In the genomic region with DNA sequence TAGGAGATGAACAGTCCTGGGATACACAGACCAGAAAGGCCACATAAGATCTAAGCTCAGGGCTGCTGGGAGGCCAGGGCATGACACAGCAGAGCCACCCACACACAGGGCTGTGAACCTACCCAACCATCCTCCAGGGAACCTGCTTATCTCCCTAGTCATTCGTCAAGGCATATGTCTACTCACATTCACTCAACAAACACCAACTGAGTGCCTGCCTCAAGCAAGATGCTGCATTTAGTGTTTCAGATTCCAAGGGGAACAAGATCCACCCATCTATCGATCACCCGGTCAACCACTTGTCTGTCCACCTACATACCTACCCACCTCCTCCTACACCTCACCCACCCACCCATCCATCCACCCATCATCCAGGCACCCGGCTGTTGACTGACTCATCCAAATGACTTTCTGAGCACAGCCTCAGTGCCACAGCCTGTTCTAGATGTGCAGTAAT, we compare ENCODE assay signal across 12 cellular contexts. TPM values are rescaled to one million over a fixed set of nuclear protein-coding genes. Genes with fewer than 3 reads are reported as not detected.
DNase-seq lines count a peak whose midpoint lies in the region; ATAC-seq and TF ChIP-seq lines count a peak whose summit lies in the region.
"Had no signal": no experiment of that assay in that cellular context is flagged by ENCODE, and none has a peak within 500 bp of the region (broad histone marks: within the 10 kb centered on the region; RNA-seq: fewer than 3 reads in every experiment).

No MANE protein-coding gene starts in this region.

- H3K4me1 ChIP-seq in HAP-1: peaks cover 13% of the 10 kb centered on the region

- H3K4me3 Mint-ChIP-seq in activated CD4-positive, alpha-beta T cell treated with anti-CD3 and anti-CD28 coated beads, Interleukin-2, amount 10 ng/mL, durations not matched to agents 7 days and 5 days: peak overlapping the region; percentile 92

- H3K9me3 Mint-ChIP-seq in activated CD4-positive, alpha-beta T cell treated with anti-CD3 and anti-CD28 coated beads, Interleukin-2, amount 10 ng/mL, durations not matched to agents 7 days and 5 days: no peaks in the 10 kb centered on the region

- peaks cover 13% of the 10 kb centered on the region for H3K36me3 ChIP-seq in HAP-1 (replicated peaks)

- H3K36me3 Mint-ChIP-seq in activated CD4-positive, alpha-beta T cell treated with anti-CD3 and anti-CD28 coated beads, Interleukin-2, amount 10 ng/mL, durations not matched to agents 7 days and 5 days (ENCODE audit: low read depth): peaks cover 50% of the 10 kb centered on the region

- peaks cover 70% of the 10 kb centered on the region for H3K4me1 Mint-ChIP-seq in activated CD4-positive, alpha-beta T cell treated with anti-CD3 and anti-CD28 coated beads, Interleukin-2, amount 10 ng/mL, durations not matched to agents 7 days and 5 days

- H3K27ac ChIP-seq in AG04450 (ENCODE audit: low read depth, low read length): peak overlapping the region; percentile 2
- H3K27ac ChIP-seq: suprapubic skin had no signal

- peaks cover 4% of the 10 kb centered on the region for H3K27me3 Mint-ChIP-seq in activated CD4-positive, alpha-beta T cell treated with anti-CD3 and anti-CD28 coated beads, Interleukin-2, amount 10 ng/mL, durations not matched to agents 7 days and 5 days

- H3K27me3 ChIP-seq in AG04450 (ENCODE audit: control insufficient read depth, insufficient read depth, low read length) (no peaks in the 10 kb centered on the region), HAP-1 (ENCODE audit: low read depth) (no peaks in the 10 kb centered on the region)
- H3K27me3 ChIP-seq: suprapubic skin had no signal

- H3K4me3 ChIP-seq in AG04450 (ENCODE audit: low read depth, low read length) (peak overlapping the region; percentile 96; the same call in 1 of the 2 replicates), HAP-1 (peak overlapping the region; percentile 70; the same call in 1 of the 2 replicates), fibroblast of mammary gland (ENCODE audit: control insufficient read depth, low read depth, low read length) (peak overlapping the region; percentile 92)

- peak overlapping the region; percentile 71 for H3K27ac Mint-ChIP-seq in activated CD4-positive, alpha-beta T cell treated with anti-CD3 and anti-CD28 coated beads, Interleukin-2, amount 10 ng/mL, durations not matched to agents 7 days and 5 days

- POLR2A ChIA-PET in AG04450 (lab: Yijun Ruan, JAX): no interaction called here
- POLR2A ChIA-PET in activated CD4-positive, alpha-beta T cell treated with anti-CD3 and anti-CD28 coated beads, Interleukin-2, amount 10 ng/mL, durations not matched to agents 7 days and 5 days (lab: Charles Lee): no interaction called here

- CTCF ChIA-PET in AG04450 (lab: Charles Lee): interaction anchor here (1.0 to 1.4 kb wide), 2 partner anchors 8 to 100 kb away, joined by 3 read pairs; no protein-coding TSS in a partner anchor
- CTCF ChIA-PET in activated CD4-positive, alpha-beta T cell treated with anti-CD3 and anti-CD28 coated beads, Interleukin-2, amount 10 ng/mL, durations not matched to agents 7 days and 5 days (lab: Charles Lee): interaction anchor here (1.0 to 1.2 kb wide), 3 partner anchors 12 to 99 kb away, joined by 3 to 4 read pairs (median 3); no protein-coding TSS in a partner anchor

- no peak for DNase-seq in AG04450 (ENCODE audit: low read depth, low spot score)
- no peak for DNase-seq in HAP-1 (ENCODE audit: low spot score in 2 of 2)
- no peak for DNase-seq in activated CD4-positive, alpha-beta T cell treated with anti-CD3 and anti-CD28 coated beads, Interleukin-2, amount 10 ng/mL, durations not matched to agents 7 days and 5 days
- DNase-seq in fibroblast of mammary gland (ENCODE audit: low read depth): peak; percentile 62
- DNase-seq in NCI-H526 treated with DMSO at 0.1 percent for 48 hours (lab: John Stamatoyannopoulos, UW): no peak
- no peak for DNase-seq in NCI-H526 (lab: John Stamatoyannopoulos, UW)
- DNase-seq: dermis blood vessel endothelial cell, NCI-H187 had no signal

- ATAC-seq in HG02870 (IDR thresholded peaks at IDR 0.05; ENCODE audit: unreplicated experiment) (no peak), GM19324 (IDR thresholded peaks at IDR 0.05; ENCODE audit: low FRiP score, unreplicated experiment) (no peak)

- H3K9me3 ChIP-seq in AG04450 (ENCODE audit: control insufficient read depth, insufficient read depth, low read length) (no peaks in the 10 kb centered on the region; the same call in 1 of the 2 replicates), HAP-1 (no peaks in the 10 kb centered on the region)
- H3K9me3 ChIP-seq: suprapubic skin had no signal

- in situ Hi-C loops in HAP-1 (cut with MboI; ENCODE audit: low sequenced_read_pairs): no loop called here

- no peak for TF ChIP-seq CTCF in AG04450 (IDR thresholded peaks at IDR 0.05; ENCODE audit: low read depth, low read length)
- no peak for TF ChIP-seq CTCF in fibroblast of mammary gland (conservative IDR thresholded peaks at IDR 0.05; ENCODE audit: control insufficient read depth, insufficient read depth, low read depth, low read length)

RNA-seq across cellular contexts. Expression of a gene that starts 1.9 kb away (rescaled TPM):
- 25.3 and 30.9 TPM in 2 replicates for polyA plus RNA-seq in AG04450 (2011; rRNA removed)
- polyA minus RNA-seq in AG04450 (2011; rRNA and poly(A)+ RNA removed): 33.6 and 41.2 TPM in 2 replicates
- 10 to 100 TPM; 79.9 to 80.4 TPM for total RNA-seq in activated CD4-positive, alpha-beta T cell treated with anti-CD3 and anti-CD28 coated beads, Interleukin-2, amount 10 ng/mL, durations not matched to agents 7 days and 5 days

RNA-seq across cellular contexts. Expression of a gene that starts 5.2 kb away (rescaled TPM):
- 1.2 TPM in 2 replicates for polyA plus RNA-seq in AG04450 (2011; rRNA removed)
- 1.2 and 1.3 TPM in 2 replicates for polyA minus RNA-seq in AG04450 (2011; rRNA and poly(A)+ RNA removed)
- total RNA-seq in activated CD4-positive, alpha-beta T cell treated with anti-CD3 and anti-CD28 coated beads, Interleukin-2, amount 10 ng/mL, durations not matched to agents 7 days and 5 days: 1 to 10 TPM; 2.5 to 4.1 TPM
- total RNA-seq: skeletal muscle tissue had no signal

RNA-seq across cellular contexts. Expression of a gene that starts 19.0 kb away (rescaled TPM):
- polyA plus RNA-seq in AG04450 (2011; rRNA removed): 15.0 and 24.3 TPM in 2 replicates
- polyA minus RNA-seq in AG04450 (2011; rRNA and poly(A)+ RNA removed): 19.2 and 23.6 TPM in 2 replicates
- total RNA-seq in activated CD4-positive, alpha-beta T cell treated with anti-CD3 and anti-CD28 coated beads, Interleukin-2, amount 10 ng/mL, durations not matched to agents 7 days and 5 days: 10 to 100 TPM; 16.8 to 22.4 TPM

RNA-seq across cellular contexts. Expression of a gene that starts 36.4 kb away (rescaled TPM):
- polyA plus RNA-seq in AG04450 (2011; rRNA removed): 40.6 and 58.2 TPM in 2 replicates
- 47.7 and 59.0 TPM in 2 replicates for polyA minus RNA-seq in AG04450 (2011; rRNA and poly(A)+ RNA removed)
- total RNA-seq in activated CD4-positive, alpha-beta T cell treated with anti-CD3 and anti-CD28 coated beads, Interleukin-2, amount 10 ng/mL, durations not matched to agents 7 days and 5 days: 100 to 1,000 TPM; 100 to 122 TPM

RNA-seq across cellular contexts. Expression of a gene that starts 45.0 kb away (rescaled TPM):
- 8.3 and 8.6 TPM in 2 replicates for polyA plus RNA-seq in AG04450 (2011; rRNA removed)
- polyA minus RNA-seq in AG04450 (2011; rRNA and poly(A)+ RNA removed): 5.2 and 11.1 TPM in 2 replicates
- 100 to 1,000 TPM; 412 to 477 TPM for total RNA-seq in activated CD4-positive, alpha-beta T cell treated with anti-CD3 and anti-CD28 coated beads, Interleukin-2, amount 10 ng/mL, durations not matched to agents 7 days and 5 days
